In genomic region chr6:167350731-167351655, GRCh38 we compare ENCODE assay signal across 8 cellular contexts. TPM values are rescaled to one million over a fixed set of nuclear protein-coding genes. Genes with fewer than 3 reads are reported as not detected.
A peak's percentile ranks its signal among the peaks of the same experiment; 100 is the strongest.
DNase-seq lines count a peak whose midpoint lies in the region; ATAC-seq and TF ChIP-seq lines count a peak whose summit lies in the region.

No MANE protein-coding gene starts in this region.

- peak overlapping the region; percentile 1 to 73 (median 63); a peak in 18 of 22 replicates for H3K9ac ChIP-seq in BLaER1 treated with 17β-estradiol and CSF1 and Interleukin-3, amounts not matched to agents 10 nM and 100 nM

- peaks cover 21% of the 10 kb centered on the region for H3K27me3 Mint-ChIP-seq in activated naive CD4-positive, alpha-beta T cell treated with anti-CD3 and anti-CD28 coated beads for 36 hours (ENCODE audit: low read depth)

- no peak for TF ChIP-seq EP300 in upper lobe of left lung (IDR thresholded peaks at IDR 0.05)

- H3K4me2 ChIP-seq in BLaER1 treated with 17β-estradiol and CSF1 and Interleukin-3, amounts not matched to agents 10 nM and 100 nM: peak overlapping the region; percentile 89 to 100 (median 97)

- no peaks in the 10 kb centered on the region for H3K36me3 Mint-ChIP-seq in activated naive CD4-positive, alpha-beta T cell treated with anti-CD3 and anti-CD28 coated beads for 36 hours (ENCODE audit: low read depth)

- intact Hi-C loops in activated naive CD4-positive, alpha-beta T cell treated with anti-CD3 and anti-CD28 coated beads for 36 hours (cut with micrococcal nuclease): loop anchor here (1.0 to 10.0 kb wide), 7 partner anchors 132 to 574 kb away; partner anchors contain the start of gene CEP43
- intact Hi-C loops in heart left ventricle (cut with DNase I): loop anchor here in 2 of 10 donors (10.0 kb wide), 2 partner anchors 126 to 136 kb away; no protein-coding TSS in a partner anchor
- intact Hi-C loops in prostate gland (cut with DNase I): no loop called here

- H3K4me1 Mint-ChIP-seq in activated naive CD4-positive, alpha-beta T cell treated with anti-CD3 and anti-CD28 coated beads for 36 hours (ENCODE audit: low read depth): peaks cover 21% of the 10 kb centered on the region

- peaks cover 9 to 20% (median 17%) of the 10 kb centered on the region in 11 experiments for H3K9me3 ChIP-seq in BLaER1 treated with 17β-estradiol and CSF1 and Interleukin-3, amounts not matched to agents 10 nM and 100 nM (replicated peaks in 1 of 11)
- H3K9me3 ChIP-seq in RWPE2 (ENCODE audit: severe bottlenecking) (no peaks in the 10 kb centered on the region), heart left ventricle (peaks cover 0 to 15% (median 4%) of the 10 kb centered on the region in 12 donors), prostate gland (no peaks in the 10 kb centered on the region), upper lobe of left lung (no peaks in the 10 kb centered on the region)

- H3K36me3 ChIP-seq in BLaER1 treated with 17β-estradiol and CSF1 and Interleukin-3, amounts not matched to agents 10 nM and 100 nM: 0 out of 22 replicates have a peak, but pooled peaks cover 0 to 6% (median 0%) of the 10 kb centered on the region in 11 experiments
- H3K36me3 ChIP-seq in RWPE2 (ENCODE audit: low read depth) (no peaks in the 10 kb centered on the region), heart left ventricle (no peaks in the 10 kb centered on the region), prostate gland (no peaks in the 10 kb centered on the region), upper lobe of left lung (no peaks in the 10 kb centered on the region)

- peak; percentile 79 for ATAC-seq in GM19351 (IDR thresholded peaks at IDR 0.05; ENCODE audit: unreplicated experiment)
- peak; percentile 68 for ATAC-seq in RWPE2 (ENCODE audit: low read depth)
- peak in 3 of 4 donors; percentile 74 to 86 (median 75) for ATAC-seq in heart left ventricle
- ATAC-seq in upper lobe of left lung (ENCODE audit: low FRiP score in 2 of 2): peak; percentile 87 to 89

- H3K4me3 ChIP-seq in BLaER1 treated with 17β-estradiol and CSF1 and Interleukin-3, amounts not matched to agents 10 nM and 100 nM: peak overlapping the region; percentile 44 to 70 (median 58)
- H3K4me3 ChIP-seq in RWPE2 (ENCODE audit: severe bottlenecking) (peak overlapping the region; percentile 13), heart left ventricle (peak overlapping the region; percentile 11 to 58 (median 48)), prostate gland (peak overlapping the region; percentile 34 to 40), upper lobe of left lung (peak overlapping the region; percentile 13 to 55 (median 47))

- 0 to 2% (median 1%) methylated on average over 33 to 62 of the region's 62 CpGs for WGBS in heart left ventricle, 4 donors
- WGBS in prostate gland: 1% methylated on average over 31 of the region's 62 CpGs
- 1% methylated on average over 23 to 53 of the region's 62 CpGs for WGBS in upper lobe of left lung, 2 donors

- H3K4me1 ChIP-seq in BLaER1 treated with 17β-estradiol and CSF1 and Interleukin-3, amounts not matched to agents 10 nM and 100 nM: peaks cover 16 to 53% (median 42%) of the 10 kb centered on the region in 10 experiments
- no peaks in the 10 kb centered on the region for H3K4me1 ChIP-seq in RWPE2 (ENCODE audit: insufficient read depth, poor library complexity, severe bottlenecking)
- H3K4me1 ChIP-seq in heart left ventricle: peaks cover 0 to 18% (median 11%) of the 10 kb centered on the region in 12 donors
- H3K4me1 ChIP-seq in prostate gland (replicated peaks): peaks cover 3% of the 10 kb centered on the region
- H3K4me1 ChIP-seq in upper lobe of left lung: peaks cover 20 to 25% (median 20%) of the 10 kb centered on the region in 4 donors

- H3K9me3 Mint-ChIP-seq in activated naive CD4-positive, alpha-beta T cell treated with anti-CD3 and anti-CD28 coated beads for 36 hours: no peaks in the 10 kb centered on the region

- peak overlapping the region; percentile 69 for H3K4me3 Mint-ChIP-seq in activated naive CD4-positive, alpha-beta T cell treated with anti-CD3 and anti-CD28 coated beads for 36 hours

- TF ChIP-seq CTCF in RWPE2 (IDR thresholded peaks at IDR 0.05; ENCODE audit: poor library complexity, severe bottlenecking) (peak; percentile 60), heart left ventricle (IDR thresholded peaks at IDR 0.05) (peak; percentile 60 to 79 (median 68)), prostate gland (IDR thresholded peaks at IDR 0.05) (peak; percentile 30 to 82 (median 74)), upper lobe of left lung (IDR thresholded peaks at IDR 0.05) (peak; percentile 65 to 84 (median 72))

- peaks cover 0 to 7% (median 0%) of the 10 kb centered on the region in 11 experiments; a peak in 3 of 22 replicates for H4K20me1 ChIP-seq in BLaER1 treated with 17β-estradiol and CSF1 and Interleukin-3, amounts not matched to agents 10 nM and 100 nM

- CTCF ChIA-PET in activated naive CD4-positive, alpha-beta T cell treated with anti-CD3 and anti-CD28 coated beads for 36 hours (lab: Charles Lee): interaction anchor here (0.6 to 2.2 kb wide), 12 partner anchors 9 to 670 kb away, joined by 3 to 7 read pairs (median 4); partner anchors contain the start of gene UNC93A

- TF ChIP-seq POLR2A in heart left ventricle (IDR thresholded peaks at IDR 0.05) (no peak), prostate gland (IDR thresholded peaks at IDR 0.05) (no peak), upper lobe of left lung (IDR thresholded peaks at IDR 0.05) (no peak)

- H3K27me3 ChIP-seq in BLaER1 treated with 17β-estradiol and CSF1 and Interleukin-3, amounts not matched to agents 10 nM and 100 nM: peaks cover 27 to 52% (median 45%) of the 10 kb centered on the region in 11 experiments
- peaks cover 19% of the 10 kb centered on the region for H3K27me3 ChIP-seq in RWPE2 (ENCODE audit: insufficient read depth, poor library complexity, severe bottlenecking)
- peaks cover 0 to 43% (median 3%) of the 10 kb centered on the region in 9 donors for H3K27me3 ChIP-seq in heart left ventricle
- no peaks in the 10 kb centered on the region for H3K27me3 ChIP-seq in prostate gland (replicated peaks; ENCODE audit: insufficient read depth)
- peaks cover 0 to 3% (median 0%) of the 10 kb centered on the region in 4 donors for H3K27me3 ChIP-seq in upper lobe of left lung

- peak overlapping the region in 9 of 11 experiments; percentile 5 to 65 (median 28); a peak in 10 of 22 replicates for H3K27ac ChIP-seq in BLaER1 treated with 17β-estradiol and CSF1 and Interleukin-3, amounts not matched to agents 10 nM and 100 nM
- H3K27ac ChIP-seq in RWPE2 (ENCODE audit: poor library complexity, severe bottlenecking) (no peak overlapping the region), heart left ventricle (peak overlapping the region in 10 of 12 donors; percentile 27 to 73 (median 48)), prostate gland (peak overlapping the region in 1 of 2 donors; percentile 12), upper lobe of left lung (peak overlapping the region; percentile 60 to 75 (median 70))

- DNase-seq in HK-2 (ENCODE audit: unreplicated experiment) (peak; percentile 77), RWPE2 (ENCODE audit: low spot score) (no peak), heart left ventricle (peak; percentile 41 to 82 (median 52)), prostate gland (ENCODE audit: low spot score) (peak; percentile 74), upper lobe of left lung (peak; percentile 72 to 93)
- DNase-seq in activated naive CD4-positive, alpha-beta T cell treated with anti-CD3 and anti-CD28 coated beads for 36 hours: peak; percentile 95

- H3K27ac Mint-ChIP-seq in activated naive CD4-positive, alpha-beta T cell treated with anti-CD3 and anti-CD28 coated beads for 36 hours: peak overlapping the region; percentile 82

RNA-seq across cellular contexts. Expression of gene TTLL2, which starts 26.1 kb away (rescaled TPM):
- total RNA-seq in activated naive CD4-positive, alpha-beta T cell treated with anti-CD3 and anti-CD28 coated beads for 36 hours: not detected
- total RNA-seq in heart left ventricle (not detected), prostate gland (1 to 10 TPM in 1 of 2 donors, not detected in 1; 1.9 TPM), upper lobe of left lung (not detected)
- polyA plus RNA-seq in heart left ventricle: not detected

RNA-seq across cellular contexts. Expression of gene UNC93A, which starts 59.9 kb away (rescaled TPM):
- total RNA-seq in activated naive CD4-positive, alpha-beta T cell treated with anti-CD3 and anti-CD28 coated beads for 36 hours: not detected
- total RNA-seq in heart left ventricle (not detected), prostate gland (under 1 TPM; 0.51 to 0.55 TPM), upper lobe of left lung (not detected)
- polyA plus RNA-seq in heart left ventricle: not detected
